ENCODE assay signal across 25 cellular contexts in genomic region chr4:181645489-181645888, GRCh38.
"Had no signal": no experiment of that assay in that cellular context is flagged by ENCODE, and none has a peak within 500 bp of the region (broad histone marks: within the 10 kb centered on the region; RNA-seq: fewer than 3 reads in every experiment).

No MANE protein-coding gene starts in this region.

- H3K27ac Mint-ChIP-seq: activated CD4-positive, alpha-beta T cell treated with anti-CD3 and anti-CD28 coated beads, Interleukin-2, amount 10 ng/mL, durations not matched to agents 24 days and 14 days; activated CD8-positive, alpha-beta T cell treated with anti-CD3 and anti-CD28 coated beads for 36 hours; activated naive CD4-positive, alpha-beta T cell treated with anti-CD3 and anti-CD28 coated beads, Interleukin-2, amount 50 U/mL, for 24 hours; activated naive CD8-positive, alpha-beta T cell treated with anti-CD3 and anti-CD28 coated beads, Interleukin-2, amount 10 ng/mL, durations not matched to agents 7 days and 5 days; activated T-helper 2 cell treated with anti-CD3 and anti-CD28 coated beads, Interferon-gamma antibody, Interleukin-2, Interleukin-4, amounts not matched to agents 10 μg/mL and 5 μg/mL and 100 μg/mL, durations not matched to agents 14 hours and 24 hours and 36 hours had no signal

- ATAC-seq: activated CD8-positive, alpha-beta T cell treated with anti-CD3 and anti-CD28 coated beads for 36 hours; body of pancreas; K562; Panc1 had no signal

- H3K36me3 Mint-ChIP-seq: activated naive CD4-positive, alpha-beta T cell treated with anti-CD3 and anti-CD28 coated beads, Interleukin-2, amount 50 U/mL, for 24 hours; activated naive CD8-positive, alpha-beta T cell treated with anti-CD3 and anti-CD28 coated beads, Interleukin-2, amount 10 ng/mL, durations not matched to agents 7 days and 5 days had no signal

- H3K4me1 Mint-ChIP-seq: activated CD4-positive, alpha-beta T cell treated with anti-CD3 and anti-CD28 coated beads, Interleukin-2, amount 10 ng/mL, durations not matched to agents 24 days and 14 days; activated naive CD4-positive, alpha-beta T cell treated with anti-CD3 and anti-CD28 coated beads, Interleukin-2, amount 50 U/mL, for 24 hours; activated naive CD8-positive, alpha-beta T cell treated with anti-CD3 and anti-CD28 coated beads, Interleukin-2, amount 10 ng/mL, durations not matched to agents 7 days and 5 days had no signal

- H3K27me3 ChIP-seq: ascending aorta, body of pancreas, breast epithelium, SJSA1 had no signal

- H3K4me3 Mint-ChIP-seq: activated CD4-positive, alpha-beta T cell treated with anti-CD3 and anti-CD28 coated beads, Interleukin-2, amount 10 ng/mL, durations not matched to agents 24 days and 14 days; activated CD8-positive, alpha-beta T cell treated with anti-CD3 and anti-CD28 coated beads for 36 hours; activated naive CD4-positive, alpha-beta T cell treated with anti-CD3 and anti-CD28 coated beads, Interleukin-2, amount 50 U/mL, for 24 hours; activated naive CD8-positive, alpha-beta T cell treated with anti-CD3 and anti-CD28 coated beads, Interleukin-2, amount 10 ng/mL, durations not matched to agents 7 days and 5 days had no signal

- H3K27me3 Mint-ChIP-seq: activated CD4-positive, alpha-beta T cell treated with anti-CD3 and anti-CD28 coated beads, Interleukin-2, amount 10 ng/mL, durations not matched to agents 24 days and 14 days; activated CD8-positive, alpha-beta T cell treated with anti-CD3 and anti-CD28 coated beads for 36 hours; activated naive CD4-positive, alpha-beta T cell treated with anti-CD3 and anti-CD28 coated beads, Interleukin-2, amount 50 U/mL, for 24 hours; activated naive CD8-positive, alpha-beta T cell treated with anti-CD3 and anti-CD28 coated beads, Interleukin-2, amount 10 ng/mL, durations not matched to agents 7 days and 5 days had no signal

- H3K27ac ChIP-seq: ascending aorta, body of pancreas, breast epithelium, SJSA1 had no signal

- H3K9me3 ChIP-seq: ascending aorta, body of pancreas, breast epithelium, SJSA1 had no signal

- H3K4me1 ChIP-seq: ascending aorta, body of pancreas, breast epithelium had no signal

- DNase-seq: activated CD4-positive, alpha-beta T cell treated with anti-CD3 and anti-CD28 coated beads, Interleukin-2, amount 10 ng/mL, durations not matched to agents 24 days and 14 days; activated CD4-positive, alpha-beta T cell treated with anti-CD3 and anti-CD28 coated beads, Interleukin-2, amount 50 U/mL, for 4 hours; activated CD8-positive, alpha-beta T cell treated with anti-CD3 and anti-CD28 coated beads for 36 hours; activated gamma-delta T cell; activated naive CD4-positive, alpha-beta T cell treated with Interleukin-2 at 50 U/mL for 16 hours; activated naive CD8-positive, alpha-beta T cell treated with anti-CD3 and anti-CD28 coated beads, Interleukin-2, amount 10 ng/mL, durations not matched to agents 7 days and 5 days; activated T-cell treated with anti-CD3 and anti-CD28 coated beads, Interleukin-2, amount 50 U/mL, for 1 hour; amygdala; body of pancreas; NCI-H1436 treated with DMSO at 0.1 percent for 48 hours; NCI-H1694 treated with DMSO at 0.1 percent for 48 hours; NCI-H2029; NCI-H446 treated with DMSO at 0.1 percent for 48 hours; NCI-H524; NCI-H774; SHP77; SW 1271; T1000 had no signal
